ENCODE assay signal across 1 cellular context in genomic region chr6:26026833-26027490, GRCh38.
TF ChIP-seq lines count a peak whose summit lies in the region.

No MANE protein-coding gene starts in this region.

TF ChIP-seq in HepG2, 621 proteins besides CTCF, POLR2A, EP300 and RAD21 (continued from another document and continues in another):
- peak; percentile 84 for TF ChIP-seq ZNF407 (CRISPR knock-in tag; IDR thresholded peaks at IDR 0.05; ENCODE audit: not compliant biosample characterization)
- peak; percentile 99 for TF ChIP-seq SRSF1 (optimal IDR thresholded peaks at IDR 0.05; ENCODE audit: low read depth, low read length)
- no peak for TF ChIP-seq ZUFSP (CRISPR knock-in tag; IDR thresholded peaks at IDR 0.05; ENCODE audit: borderline replicate concordance)
- no peak for TF ChIP-seq MAF1 (CRISPR knock-in tag; IDR thresholded peaks at IDR 0.05; ENCODE audit: borderline replicate concordance)
- TF ChIP-seq ZHX2 (IDR thresholded peaks at IDR 0.05; ENCODE audit: low read depth), result no peak; the same call in none of the 2 replicates
- no peak for TF ChIP-seq ZHX2 (CRISPR knock-in tag; IDR thresholded peaks at IDR 0.05; ENCODE audit: borderline replicate concordance)
- no peak for TF ChIP-seq ZNF383 (CRISPR knock-in tag; IDR thresholded peaks at IDR 0.05; ENCODE audit: borderline replicate concordance)
- no peak for TF ChIP-seq ZNF781 (CRISPR knock-in tag; IDR thresholded peaks at IDR 0.05; ENCODE audit: borderline replicate concordance, not compliant biosample characterization)
- TF ChIP-seq, protein P1, sequence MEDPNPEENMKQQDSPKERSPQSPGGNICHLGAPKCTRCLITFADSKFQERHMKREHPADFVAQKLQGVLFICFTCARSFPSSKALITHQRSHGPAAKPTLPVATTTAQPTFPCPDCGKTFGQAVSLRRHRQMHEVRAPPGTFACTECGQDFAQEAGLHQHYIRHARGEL (CRISPR knock-in tag; IDR thresholded peaks at IDR 0.05), result peak; percentile 91
- TF ChIP-seq, protein P2, sequence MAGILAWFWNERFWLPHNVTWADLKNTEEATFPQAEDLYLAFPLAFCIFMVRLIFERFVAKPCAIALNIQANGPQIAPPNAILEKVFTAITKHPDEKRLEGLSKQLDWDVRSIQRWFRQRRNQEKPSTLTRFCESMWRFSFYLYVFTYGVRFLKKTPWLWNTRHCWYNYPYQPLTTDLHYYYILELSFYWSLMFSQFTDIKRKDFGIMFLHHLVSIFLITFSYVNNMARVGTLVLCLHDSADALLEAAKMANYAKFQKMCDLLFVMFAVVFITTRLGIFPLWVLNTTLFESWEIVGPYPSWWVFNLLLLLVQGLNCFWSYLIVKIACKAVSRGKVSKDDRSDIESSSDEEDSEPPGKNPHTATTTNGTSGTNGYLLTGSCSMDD (CRISPR knock-in tag; IDR thresholded peaks at IDR 0.05), result peak; percentile 27; the same call in 1 of the 2 replicates
- peak; percentile 94; the same call in 1 of the 2 replicates for TF ChIP-seq TFDP2 (CRISPR knock-in tag; IDR thresholded peaks at IDR 0.05)
- TF ChIP-seq ZNF615 (CRISPR knock-in tag; IDR thresholded peaks at IDR 0.05; ENCODE audit: borderline replicate concordance), result peak; percentile 95; the same call in 1 of the 2 replicates
- peak; percentile 91 for TF ChIP-seq TAF1 (CRISPR knock-in tag; IDR thresholded peaks at IDR 0.05)
- TF ChIP-seq TEAD2 (CRISPR knock-in tag; IDR thresholded peaks at IDR 0.05), result no peak
- no peak for TF ChIP-seq GRHL1 (CRISPR knock-in tag; conservative IDR thresholded peaks at IDR 0.05)
- TF ChIP-seq, protein P3, sequence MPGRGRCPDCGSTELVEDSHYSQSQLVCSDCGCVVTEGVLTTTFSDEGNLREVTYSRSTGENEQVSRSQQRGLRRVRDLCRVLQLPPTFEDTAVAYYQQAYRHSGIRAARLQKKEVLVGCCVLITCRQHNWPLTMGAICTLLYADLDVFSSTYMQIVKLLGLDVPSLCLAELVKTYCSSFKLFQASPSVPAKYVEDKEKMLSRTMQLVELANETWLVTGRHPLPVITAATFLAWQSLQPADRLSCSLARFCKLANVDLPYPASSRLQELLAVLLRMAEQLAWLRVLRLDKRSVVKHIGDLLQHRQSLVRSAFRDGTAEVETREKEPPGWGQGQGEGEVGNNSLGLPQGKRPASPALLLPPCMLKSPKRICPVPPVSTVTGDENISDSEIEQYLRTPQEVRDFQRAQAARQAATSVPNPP (CRISPR knock-in tag; IDR thresholded peaks at IDR 0.05), result 0 out of 2 replicates have a peak, but pooled peaks have one; percentile 90
- TF ChIP-seq, protein P4, sequence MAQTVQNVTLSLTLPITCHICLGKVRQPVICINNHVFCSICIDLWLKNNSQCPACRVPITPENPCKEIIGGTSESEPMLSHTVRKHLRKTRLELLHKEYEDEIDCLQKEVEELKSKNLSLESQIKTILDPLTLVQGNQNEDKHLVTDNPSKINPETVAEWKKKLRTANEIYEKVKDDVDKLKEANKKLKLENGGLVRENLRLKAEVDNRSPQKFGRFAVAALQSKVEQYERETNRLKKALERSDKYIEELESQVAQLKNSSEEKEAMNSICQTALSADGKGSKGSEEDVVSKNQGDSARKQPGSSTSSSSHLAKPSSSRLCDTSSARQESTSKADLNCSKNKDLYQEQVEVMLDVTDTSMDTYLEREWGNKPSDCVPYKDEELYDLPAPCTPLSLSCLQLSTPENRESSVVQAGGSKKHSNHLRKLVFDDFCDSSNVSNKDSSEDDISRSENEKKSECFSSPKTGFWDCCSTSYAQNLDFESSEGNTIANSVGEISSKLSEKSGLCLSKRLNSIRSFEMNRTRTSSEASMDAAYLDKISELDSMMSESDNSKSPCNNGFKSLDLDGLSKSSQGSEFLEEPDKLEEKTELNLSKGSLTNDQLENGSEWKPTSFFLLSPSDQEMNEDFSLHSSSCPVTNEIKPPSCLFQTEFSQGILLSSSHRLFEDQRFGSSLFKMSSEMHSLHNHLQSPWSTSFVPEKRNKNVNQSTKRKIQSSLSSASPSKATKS (CRISPR knock-in tag; IDR thresholded peaks at IDR 0.05), result peak; percentile 85; the same call in 1 of the 2 replicates
- TF ChIP-seq BRCA1 (CRISPR knock-in tag; IDR thresholded peaks at IDR 0.05), result peak; percentile 98; the same call in 1 of the 2 replicates
- peak; percentile 93 for TF ChIP-seq GATA4 (IDR thresholded peaks at IDR 0.05; ENCODE audit: borderline replicate concordance, low read depth)
- TF ChIP-seq ZNF160 (CRISPR knock-in tag; IDR thresholded peaks at IDR 0.05), result no peak; the same call in none of the 2 replicates
- TF ChIP-seq ZFP1 (CRISPR knock-in tag; IDR thresholded peaks at IDR 0.05), result peak; percentile 50; the same call in 1 of the 2 replicates
- TF ChIP-seq FOXP1 (IDR thresholded peaks at IDR 0.05), result no peak
- no peak for TF ChIP-seq FOXP1 (CRISPR knock-in tag; IDR thresholded peaks at IDR 0.05)
- TF ChIP-seq, protein P5, sequence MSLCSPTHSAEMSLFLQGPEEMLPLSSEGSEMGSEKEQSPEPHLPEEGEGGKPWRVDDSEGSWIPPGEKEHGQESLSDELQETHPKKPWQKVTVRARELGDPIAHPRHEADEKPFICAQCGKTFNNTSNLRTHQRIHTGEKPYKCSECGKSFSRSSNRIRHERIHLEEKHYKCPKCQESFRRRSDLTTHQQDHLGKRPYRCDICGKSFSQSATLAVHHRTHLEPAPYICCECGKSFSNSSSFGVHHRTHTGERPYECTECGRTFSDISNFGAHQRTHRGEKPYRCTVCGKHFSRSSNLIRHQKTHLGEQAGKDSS (CRISPR knock-in tag; IDR thresholded peaks at IDR 0.05; ENCODE audit: borderline replicate concordance, low read depth), result peak; percentile 88; the same call in 1 of the 2 replicates
- TF ChIP-seq NFYB (CRISPR knock-in tag; IDR thresholded peaks at IDR 0.05), result peak; percentile 54; the same call in 1 of the 2 replicates
- TF ChIP-seq MYC (CRISPR knock-in tag; IDR thresholded peaks at IDR 0.05; ENCODE audit: borderline replicate concordance), result peak; percentile 78; the same call in 1 of the 2 replicates
- TF ChIP-seq KLF6 (CRISPR knock-in tag; IDR thresholded peaks at IDR 0.05), result 0 out of 2 replicates have a peak, but pooled peaks have one; percentile 67
